21 cellular contexts compared by ENCODE assay signal in genomic region chr11:11442791-11443190, GRCh38.
"Had no signal": no experiment of that assay in that cellular context is flagged by ENCODE, and none has a peak within 500 bp of the region (broad histone marks: within the 10 kb centered on the region; RNA-seq: fewer than 3 reads in every experiment).

No MANE protein-coding gene starts in this region.

- H3K36me3 ChIP-seq: colonic mucosa, esophagus squamous epithelium, gastrocnemius medialis, ovary, prostate gland, right atrium auricular region, spleen, transverse colon had no signal

- H3K27me3 ChIP-seq: body of pancreas, colonic mucosa, esophagus squamous epithelium, gastrocnemius medialis, ovary, right atrium auricular region, spleen, transverse colon had no signal

- H3K36me3 Mint-ChIP-seq: activated naive CD4-positive, alpha-beta T cell treated with anti-CD3 and anti-CD28 coated beads, Interleukin-2, amount 10 ng/mL, durations not matched to agents 7 days and 5 days; naive thymus-derived CD4-positive, alpha-beta T cell had no signal

- H3K27me3 Mint-ChIP-seq: activated CD4-positive, alpha-beta memory T cell treated with anti-CD3 and anti-CD28 coated beads, Interleukin-2, amount 10 ng/mL, durations not matched to agents 7 days and 5 days; activated CD4-positive, alpha-beta T cell treated with anti-CD3 and anti-CD28 coated beads, Interleukin-2, amount 10 ng/mL, durations not matched to agents 24 days and 14 days; activated naive CD4-positive, alpha-beta T cell treated with anti-CD3 and anti-CD28 coated beads, Interleukin-2, amount 10 ng/mL, durations not matched to agents 7 days and 5 days had no signal

- H3K9me3 ChIP-seq: body of pancreas, colonic mucosa, esophagus squamous epithelium, gastrocnemius medialis, ovary, prostate gland, right atrium auricular region, spleen, transverse colon had no signal

- H3K27ac ChIP-seq: colonic mucosa, esophagus squamous epithelium, gastrocnemius medialis, ovary, spleen, transverse colon had no signal

- ATAC-seq: body of pancreas; gastrocnemius medialis; left colon; naive thymus-derived CD4-positive, alpha-beta T cell had no signal

- H3K4me1 ChIP-seq: colonic mucosa, prostate gland, spleen had no signal

- H3K27ac Mint-ChIP-seq: activated CD4-positive, alpha-beta memory T cell treated with anti-CD3 and anti-CD28 coated beads, Interleukin-2, amount 10 ng/mL, durations not matched to agents 7 days and 5 days; activated CD4-positive, alpha-beta T cell treated with anti-CD3 and anti-CD28 coated beads, Interleukin-2, amount 10 ng/mL, durations not matched to agents 24 days and 14 days; activated naive CD4-positive, alpha-beta T cell treated with anti-CD3 and anti-CD28 coated beads, Interleukin-2, amount 10 ng/mL, durations not matched to agents 7 days and 5 days; naive thymus-derived CD4-positive, alpha-beta T cell had no signal

- DNase-seq: activated CD4-positive, alpha-beta memory T cell treated with anti-CD3 and anti-CD28 coated beads, Interleukin-2, amount 10 ng/mL, durations not matched to agents 7 days and 5 days; activated CD4-positive, alpha-beta T cell treated with anti-CD3 and anti-CD28 coated beads, Interleukin-2, amount 10 ng/mL, durations not matched to agents 24 days and 14 days; activated effector memory CD4-positive, alpha-beta T cell treated with anti-CD3 and anti-CD28 coated beads, Interleukin-2, amount 50 U/mL, for 16 hours; activated naive CD4-positive, alpha-beta T cell treated with anti-CD3 and anti-CD28 coated beads, Interleukin-2, amount 10 ng/mL, durations not matched to agents 7 days and 5 days; amygdala; body of pancreas; central memory CD4-positive, alpha-beta T cell; colonic mucosa; esophagus squamous epithelium; gastrocnemius medialis; head of caudate nucleus; left colon; naive thymus-derived CD4-positive, alpha-beta T cell; ovary; spleen; stimulated activated CD4-positive, alpha-beta T cell treated with anti-CD3 and anti-CD28 coated beads, Interleukin-4, amount 100 ng/mL, for 1 hour; stimulated activated naive CD4-positive, alpha-beta T cell; transverse colon had no signal

- H3K4me3 Mint-ChIP-seq: activated CD4-positive, alpha-beta memory T cell treated with anti-CD3 and anti-CD28 coated beads, Interleukin-2, amount 10 ng/mL, durations not matched to agents 7 days and 5 days; activated CD4-positive, alpha-beta T cell treated with anti-CD3 and anti-CD28 coated beads, Interleukin-2, amount 10 ng/mL, durations not matched to agents 24 days and 14 days; activated naive CD4-positive, alpha-beta T cell treated with anti-CD3 and anti-CD28 coated beads, Interleukin-2, amount 10 ng/mL, durations not matched to agents 7 days and 5 days; naive thymus-derived CD4-positive, alpha-beta T cell had no signal

- H3K4me1 Mint-ChIP-seq: activated CD4-positive, alpha-beta T cell treated with anti-CD3 and anti-CD28 coated beads, Interleukin-2, amount 10 ng/mL, durations not matched to agents 24 days and 14 days; activated naive CD4-positive, alpha-beta T cell treated with anti-CD3 and anti-CD28 coated beads, Interleukin-2, amount 10 ng/mL, durations not matched to agents 7 days and 5 days; naive thymus-derived CD4-positive, alpha-beta T cell had no signal

- H3K4me3 ChIP-seq: body of pancreas, colonic mucosa, esophagus squamous epithelium, gastrocnemius medialis, lung, ovary, prostate gland, right atrium auricular region, spleen, transverse colon had no signal

- H3K9me3 Mint-ChIP-seq: activated CD4-positive, alpha-beta memory T cell treated with anti-CD3 and anti-CD28 coated beads, Interleukin-2, amount 10 ng/mL, durations not matched to agents 7 days and 5 days; activated CD4-positive, alpha-beta T cell treated with anti-CD3 and anti-CD28 coated beads, Interleukin-2, amount 10 ng/mL, durations not matched to agents 24 days and 14 days; activated naive CD4-positive, alpha-beta T cell treated with anti-CD3 and anti-CD28 coated beads, Interleukin-2, amount 10 ng/mL, durations not matched to agents 7 days and 5 days; naive thymus-derived CD4-positive, alpha-beta T cell had no signal
